Comparison of ENCODE assay signal across 18 cellular contexts in the genomic region with DNA sequence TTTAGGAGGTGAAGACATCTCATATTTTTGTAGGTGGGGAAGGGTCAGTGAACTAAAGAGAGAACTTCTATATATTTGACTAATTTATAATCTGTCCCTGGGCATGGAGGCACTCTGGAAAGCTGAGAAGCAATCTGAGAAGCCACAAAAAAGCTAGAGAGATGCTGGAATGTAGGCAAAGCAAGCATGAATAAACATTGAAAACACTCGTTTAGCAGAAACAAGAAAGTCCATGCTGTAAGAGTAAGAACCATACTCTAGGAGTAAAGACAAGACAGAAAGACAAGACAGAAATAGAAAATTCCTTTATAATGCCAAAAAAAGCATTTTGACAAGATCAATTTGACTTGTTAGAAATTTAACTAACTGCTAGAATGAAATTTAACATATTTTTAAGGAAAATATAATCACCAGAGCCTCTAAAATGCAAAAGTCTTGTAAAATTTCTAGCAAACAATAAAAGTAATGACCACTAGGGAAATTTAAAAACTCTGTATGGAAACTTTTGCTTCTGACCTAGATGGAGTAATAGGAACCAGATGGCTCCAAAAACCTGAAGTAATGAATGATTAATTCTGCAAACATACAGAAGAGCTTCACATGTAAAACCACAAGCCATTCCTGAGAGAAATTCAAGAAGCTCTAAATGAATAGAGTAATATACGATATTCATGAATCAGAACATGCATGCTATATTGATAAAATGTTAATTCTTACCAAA.
DNase-seq lines count a peak whose midpoint lies in the region; ATAC-seq and TF ChIP-seq lines count a peak whose summit lies in the region.
"Had no signal": no experiment of that assay in that cellular context is flagged by ENCODE, and none has a peak within 500 bp of the region (broad histone marks: within the 10 kb centered on the region; RNA-seq: fewer than 3 reads in every experiment).

No MANE protein-coding gene starts in this region.

- H3K9me3 Mint-ChIP-seq in nephron progenitor cell: peaks cover 9% of the 10 kb centered on the region
- H3K9me3 Mint-ChIP-seq: neural crest cell had no signal

- peak overlapping the region; percentile 67 for H3K27ac ChIP-seq in GM23248
- H3K27ac ChIP-seq: HL-60, sigmoid colon, stomach had no signal

- H3K27me3 Mint-ChIP-seq in nephron progenitor cell (ENCODE audit: low read depth, poor library complexity): no peaks in the 10 kb centered on the region
- H3K27me3 Mint-ChIP-seq: central memory CD8-positive, alpha-beta T cell had no signal

- no peak overlapping the region for H3K27ac Mint-ChIP-seq in nephron progenitor cell

- H3K9me2 ChIP-seq in GM23248 (ENCODE audit: insufficient read depth): no peaks in the 10 kb centered on the region

- H3K4me1 ChIP-seq in GM23248 (ENCODE audit: insufficient read depth) (peaks cover 28% of the 10 kb centered on the region), adipocyte (ENCODE audit: control insufficient read depth, insufficient read depth, low read length) (peaks cover 29% of the 10 kb centered on the region)
- H3K4me1 ChIP-seq: sigmoid colon, stomach had no signal

- peak overlapping the region; percentile 56 for H3K4me2 ChIP-seq in GM23248 (ENCODE audit: unreplicated experiment)

- DNase-seq in GM23248: peak; percentile 88
- peak; percentile 92 for DNase-seq in adipocyte (ENCODE audit: low read depth)
- peak; percentile 92 for DNase-seq in fibroblast of the aortic adventitia (ENCODE audit: low read depth)
- DNase-seq in smooth muscle cell of the brain vasculature (ENCODE audit: low read depth, low spot score): peak; percentile 13
- DNase-seq in cerebellum (ENCODE audit: low spot score): no peak
- no peak for DNase-seq in nephron progenitor cell
- no peak for DNase-seq in SHP77 (lab: John Stamatoyannopoulos, UW)
- DNase-seq: activated CD8-positive, alpha-beta memory T cell treated with anti-CD3 and anti-CD28 coated beads for 24 hours; COR-L47; H9; NCI-H2107; sigmoid colon; stomach had no signal

- TF ChIP-seq CTCF in fibroblast of the aortic adventitia (IDR thresholded peaks at IDR 0.05; ENCODE audit: insufficient read depth, low read length) (peak; percentile 25), nephron progenitor cell (IDR thresholded peaks at IDR 0.05) (no peak)

- no peaks in the 10 kb centered on the region for H3K27me3 ChIP-seq in GM23248 (replicated peaks; ENCODE audit: insufficient read depth)
- H3K27me3 ChIP-seq in adipocyte (replicated peaks; ENCODE audit: control insufficient read depth, insufficient read depth, low read length): no peaks in the 10 kb centered on the region
- H3K27me3 ChIP-seq: sigmoid colon, stomach had no signal

- H3K4me3 ChIP-seq in GM23248 (peak overlapping the region; percentile 31), adipocyte (ENCODE audit: low read length) (peak overlapping the region; percentile 4), fibroblast of the aortic adventitia (ENCODE audit: low read depth, low read length) (no peak overlapping the region)
- H3K4me3 ChIP-seq: lung, sigmoid colon, stomach had no signal

- H3K9me3 ChIP-seq in GM23248 (ENCODE audit: low read depth) (no peaks in the 10 kb centered on the region), adipocyte (ENCODE audit: control insufficient read depth, low read length) (no peaks in the 10 kb centered on the region)
- H3K9me3 ChIP-seq: sigmoid colon, stomach had no signal

- H3K4me1 Mint-ChIP-seq in nephron progenitor cell: peaks cover 10% of the 10 kb centered on the region
- H3K4me1 Mint-ChIP-seq: central memory CD8-positive, alpha-beta T cell; neural crest cell had no signal

- no peaks in the 10 kb centered on the region for H3K79me2 ChIP-seq in GM23248 (ENCODE audit: insufficient read depth)

- no peaks in the 10 kb centered on the region for H3K36me3 Mint-ChIP-seq in nephron progenitor cell (ENCODE audit: low read depth)

- H4K20me1 ChIP-seq in GM23248 (ENCODE audit: insufficient read depth): no peaks in the 10 kb centered on the region

- in situ Hi-C loops in GM23248 (cut with MboI): no loop called here

- ATAC-seq in GM19463 (IDR thresholded peaks at IDR 0.05; ENCODE audit: unreplicated experiment): no peak

- H3F3A ChIP-seq in GM23248 (ENCODE audit: insufficient read depth): peaks cover 22% of the 10 kb centered on the region

- WGBS in GM23248 (ENCODE audit: low coverage in 1 of 2, low lambda C conversion rate in 2 of 2, missing lambda C conversion rate in 2 of 2), 2 experiments: 4 to 6% methylated on average over 2 of the region's 2 CpGs

- no peaks in the 10 kb centered on the region for H3K36me3 ChIP-seq in GM23248 (ENCODE audit: low read depth)
- no peaks in the 10 kb centered on the region for H3K36me3 ChIP-seq in adipocyte (ENCODE audit: control insufficient read depth, insufficient read depth, low read length, severe bottlenecking)
- H3K36me3 ChIP-seq: sigmoid colon, stomach had no signal

- no peak overlapping the region for H3K4me3 Mint-ChIP-seq in nephron progenitor cell
- H3K4me3 Mint-ChIP-seq: central memory CD8-positive, alpha-beta T cell; H9; neural crest cell had no signal

- H3K9ac ChIP-seq in GM23248: peak overlapping the region; percentile 33; the same call in 1 of the 2 replicates
- H3K9ac ChIP-seq in adipocyte (ENCODE audit: low read length): peak overlapping the region; percentile 60

- peak overlapping the region; percentile 36 for H2AFZ ChIP-seq in GM23248

Comparison
In these comparisons a context has a peak if more than half of its experiments do, and no peak if none do; other contexts are left out.
1. DNase-seq: peak in GM23248 (single experiment), adipocyte (single experiment), fibroblast of the aortic adventitia (single experiment) and smooth muscle cell of the brain vasculature (single experiment); none in cerebellum (single experiment), nephron progenitor cell (single experiment) and SHP77 (0 of 2).